ENCODE assay signal across 8 cellular contexts in genomic region chr1:155061381-155062150, GRCh38. TPM values are rescaled to one million over a fixed set of nuclear protein-coding genes. Genes with fewer than 3 reads are reported as not detected.
DNase-seq lines count a peak whose midpoint lies in the region; ATAC-seq and TF ChIP-seq lines count a peak whose summit lies in the region.

No MANE protein-coding gene starts in this region.

- in situ Hi-C loops in gastrocnemius medialis (cut with MboI; ENCODE audit: low sequenced_read_pairs in 4 of 4) = loop anchor here in 1 of 4 donors (25.0 kb wide), 1 partner anchor 99 kb away; the partner anchor contains the start of genes CKS1B, PBXIP1, PYGO2 and SHC1

- H3K36me3 ChIP-seq in gastrocnemius medialis = peaks cover 0 to 42% of the 10 kb centered on the region in 2 donors

- H3K4me3 ChIP-seq in gastrocnemius medialis = no peak overlapping the region

- ATAC-seq in HG02588 (IDR thresholded peaks at IDR 0.05; ENCODE audit: unreplicated experiment) = peak; percentile 41
- peak; percentile 48 to 66 for ATAC-seq in gastrocnemius medialis

- DNase-seq in DMS153 treated with DMSO at 0.1 percent for 48 hours (lab: John Stamatoyannopoulos, UW; ENCODE audit: unreplicated experiment) (peak; percentile 98), NCI-H2029 treated with DMSO at 0.1 percent for 48 hours (lab: John Stamatoyannopoulos, UW) (peak; percentile 67), T-helper 22 cell (ENCODE audit: low read depth) (peak; percentile 76), amniotic epithelial cell (ENCODE audit: low read depth) (peak; percentile 77), hepatic stellate cell (ENCODE audit: low spot score) (peak; percentile 85), gastrocnemius medialis (peak; percentile 38 to 74), cortex of kidney (lab: John Stamatoyannopoulos, UW) (no peak)

- H3K27ac ChIP-seq in gastrocnemius medialis = no peak overlapping the region

- peak; percentile 98 to 100 (median 99) for TF ChIP-seq CTCF in gastrocnemius medialis (IDR thresholded peaks at IDR 0.05 in 4 of 5, conservative IDR thresholded peaks at IDR 0.05 in 1 of 5)

- intact Hi-C loops in gastrocnemius medialis (cut with DNase I; ENCODE audit: low total_unique reads) = loop anchor here (1.0 kb wide), 1 partner anchor 16 kb away; no protein-coding TSS in a partner anchor

- no peaks in the 10 kb centered on the region for H3K9me3 ChIP-seq in gastrocnemius medialis

- H3K27me3 ChIP-seq in gastrocnemius medialis = no peaks in the 10 kb centered on the region

- no peak for TF ChIP-seq POLR2A in gastrocnemius medialis (IDR thresholded peaks at IDR 0.05)

- peaks cover 9 to 18% of the 10 kb centered on the region in 2 donors for H3K4me1 ChIP-seq in gastrocnemius medialis

RNA-seq across cellular contexts. Expression of gene EFNA4, which starts 2.0 kb away (rescaled TPM):
- total RNA-seq in gastrocnemius medialis = under 1 TPM; 0.41 to 0.87 (median 0.80) TPM

RNA-seq across cellular contexts. Expression of gene ADAM15, which starts 10.4 kb away (rescaled TPM):
- total RNA-seq in gastrocnemius medialis = 10 to 100 TPM; 30.3 to 42.8 (median 36.9) TPM

RNA-seq across cellular contexts. Expression of gene EFNA3, which starts 17.1 kb away (rescaled TPM):
- total RNA-seq in gastrocnemius medialis = 1 to 10 TPM in 2 of 4 donors, under 1 TPM in 1, not detected in 1; 0.55 to 1.8 (median 1.6) TPM

RNA-seq across cellular contexts. Expression of gene DCST1, which starts 27.9 kb away (rescaled TPM):
- under 1 TPM in 2 of 4 donors, not detected in 2; 0.13 to 0.35 TPM for total RNA-seq in gastrocnemius medialis

RNA-seq across cellular contexts. Expression of gene DCST2, which starts 28.0 kb away (rescaled TPM):
- total RNA-seq in gastrocnemius medialis = not detected
